In genomic region chr4:21947768-21948346, GRCh38 we compare ENCODE assay signal across 15 cellular contexts. TPM values are rescaled to one million over a fixed set of nuclear protein-coding genes. Genes with fewer than 3 reads are reported as not detected.
DNase-seq lines count a peak whose midpoint lies in the region; ATAC-seq, FAIRE-seq and TF ChIP-seq lines count a peak whose summit lies in the region.
"Had no signal": no experiment of that assay in that cellular context is flagged by ENCODE, and none has a peak within 500 bp of the region (broad histone marks: within the 10 kb centered on the region; RNA-seq: fewer than 3 reads in every experiment).

No MANE protein-coding gene starts in this region.

- no peak for TF ChIP-seq EP300 in neural cell (conservative IDR thresholded peaks at IDR 0.05; ENCODE audit: poor library complexity, severe bottlenecking)

- no peaks in the 10 kb centered on the region for H3K79me2 ChIP-seq in neural cell (replicated peaks; ENCODE audit: insufficient read depth, low read length)

- no peak for FAIRE-seq in D721Med (lab: Jason Lieb, UNC)
- FAIRE-seq: kidney had no signal

- H3K4me3 ChIP-seq in RWPE2 (ENCODE audit: severe bottlenecking), result peak overlapping the region; percentile 21
- peak overlapping the region; percentile 50 for H3K4me3 ChIP-seq in epithelial cell of proximal tubule (ENCODE audit: low read depth, low read length)
- peak overlapping the region; percentile 84 for H3K4me3 ChIP-seq in neural cell (ENCODE audit: low read length)
- H3K4me3 ChIP-seq: BLaER1 treated with 17β-estradiol and CSF1 and Interleukin-3, amounts not matched to agents 10 nM and 100 nM had no signal

- H3K27ac ChIP-seq in RWPE2 (ENCODE audit: poor library complexity, severe bottlenecking) (no peak overlapping the region), neural cell (ENCODE audit: low read length) (no peak overlapping the region)
- H3K27ac ChIP-seq: ascending aorta; BLaER1 treated with 17β-estradiol and CSF1 and Interleukin-3, amounts not matched to agents 10 nM and 100 nM had no signal

- no peaks in the 10 kb centered on the region for H3F3A ChIP-seq in neural cell (ENCODE audit: insufficient read depth, low read length, poor library complexity, severe bottlenecking)

- H2AFZ ChIP-seq in neural cell (ENCODE audit: low read depth, low read length), result peak overlapping the region; percentile 48

- H3K9me3 ChIP-seq in RWPE2 (ENCODE audit: severe bottlenecking), result no peaks in the 10 kb centered on the region
- H3K9me3 ChIP-seq in neural cell (ENCODE audit: low read length), result no peaks in the 10 kb centered on the region
- H3K9me3 ChIP-seq: ascending aorta had no signal

- TF ChIP-seq RAD21 in neural cell (conservative IDR thresholded peaks at IDR 0.05), result no peak

- H3K27me3 ChIP-seq in RWPE2 (ENCODE audit: insufficient read depth, poor library complexity, severe bottlenecking) (peaks cover 52% of the 10 kb centered on the region), neural cell (ENCODE audit: insufficient read depth, low read depth, low read length) (peaks cover 19% of the 10 kb centered on the region)
- H3K27me3 ChIP-seq: ascending aorta; BLaER1 treated with 17β-estradiol and CSF1 and Interleukin-3, amounts not matched to agents 10 nM and 100 nM had no signal

- TF ChIP-seq CTCF in D721Med (IDR thresholded peaks at IDR 0.05; ENCODE audit: insufficient read depth, missing control alignments), result no peak
- TF ChIP-seq CTCF in RWPE2 (IDR thresholded peaks at IDR 0.05; ENCODE audit: poor library complexity, severe bottlenecking), result no peak
- TF ChIP-seq CTCF in epithelial cell of proximal tubule (conservative IDR thresholded peaks at IDR 0.05; ENCODE audit: low read depth, low read length), result no peak
- no peak for TF ChIP-seq CTCF in neural cell (IDR thresholded peaks at IDR 0.05; ENCODE audit: poor library complexity, severe bottlenecking)

- H3K9ac ChIP-seq in neural cell (ENCODE audit: low read length), result peak overlapping the region; percentile 70
- H3K9ac ChIP-seq: BLaER1 treated with 17β-estradiol and CSF1 and Interleukin-3, amounts not matched to agents 10 nM and 100 nM had no signal

- no peaks in the 10 kb centered on the region for H3K36me3 ChIP-seq in RWPE2 (ENCODE audit: low read depth)
- H3K36me3 ChIP-seq in neural cell (ENCODE audit: insufficient read depth, low read length), result no peaks in the 10 kb centered on the region
- H3K36me3 ChIP-seq: ascending aorta; BLaER1 treated with 17β-estradiol and CSF1 and Interleukin-3, amounts not matched to agents 10 nM and 100 nM had no signal

- no peak for ATAC-seq in RWPE2 (ENCODE audit: low read depth)
- ATAC-seq: esophagus mucosa had no signal

- H3K4me1 ChIP-seq in RWPE2 (ENCODE audit: insufficient read depth, poor library complexity, severe bottlenecking), result no peaks in the 10 kb centered on the region
- H3K4me1 ChIP-seq: ascending aorta had no signal

- DNase-seq in D721Med (ENCODE audit: insufficient read length, low spot score), result peak; percentile 25
- DNase-seq in RWPE2 (ENCODE audit: low spot score), result no peak
- no peak for DNase-seq in epithelial cell of proximal tubule (ENCODE audit: low read depth)
- no peak for DNase-seq in stimulated activated CD4-positive, alpha-beta T cell treated with anti-CD3 and anti-CD28 coated beads, Interleukin-4, amount 100 ng/mL, for 24 hours
- DNase-seq in NCI-H1694 (lab: John Stamatoyannopoulos, UW), result no peak
- DNase-seq in KG1 (lab: John Stamatoyannopoulos, UW), result no peak
- no peak for DNase-seq in T-helper 9 cell
- DNase-seq: NCI-H1436 had no signal

- peak overlapping the region; percentile 54 for H3K4me2 ChIP-seq in neural cell (ENCODE audit: low read length)
- H3K4me2 ChIP-seq: BLaER1 treated with 17β-estradiol and CSF1 and Interleukin-3, amounts not matched to agents 10 nM and 100 nM had no signal

- no peaks in the 10 kb centered on the region for H3K9me2 ChIP-seq in neural cell (ENCODE audit: insufficient read depth, low read length)

- no peaks in the 10 kb centered on the region for H4K20me1 ChIP-seq in neural cell (ENCODE audit: insufficient read depth)
- H4K20me1 ChIP-seq: BLaER1 treated with 17β-estradiol and CSF1 and Interleukin-3, amounts not matched to agents 10 nM and 100 nM had no signal

TF ChIP-seq in neural cell, 6 proteins besides CTCF, POLR2A, EP300 and RAD21:
- TF ChIP-seq SMC3 (conservative IDR thresholded peaks at IDR 0.05; ENCODE audit: poor library complexity), result no peak
- TF ChIP-seq MXI1 (conservative IDR thresholded peaks at IDR 0.05; ENCODE audit: poor library complexity, severe bottlenecking), result peak; percentile 15

RNA-seq across cellular contexts. Expression of gene KCNIP4, which starts 0.7 kb away (rescaled TPM):
- total RNA-seq in epithelial cell of proximal tubule, result 0.17 and 0.80 TPM in 2 replicates
- polyA plus RNA-seq in neural cell, result 21.4 and 22.8 TPM in 2 replicates
- polyA minus RNA-seq in neural cell, result 21.2 and 21.6 TPM in 2 replicates
- total RNA-seq: ascending aorta, esophagus mucosa, HT1080, T-cell had no signal

Comparison
In these comparisons a context has a peak if more than half of its experiments do, and no peak if none do; other contexts are left out.
1. H3K4me3 ChIP-seq: peak in every context shown above with its lines; median percentile 84 in neural cell; 50 in epithelial cell of proximal tubule; 21 in RWPE2.